15 cellular contexts compared by ENCODE assay signal in genomic region chr9:89493671-89494070, GRCh38. TPM values are rescaled to one million over a fixed set of nuclear protein-coding genes. Genes with fewer than 3 reads are reported as not detected.
DNase-seq lines count a peak whose midpoint lies in the region; ATAC-seq and TF ChIP-seq lines count a peak whose summit lies in the region.
"Had no signal": no experiment of that assay in that cellular context is flagged by ENCODE, and none has a peak within 500 bp of the region (broad histone marks: within the 10 kb centered on the region; RNA-seq: fewer than 3 reads in every experiment).

No MANE protein-coding gene starts in this region.

- H3K4me3 Mint-ChIP-seq in activated T-cell treated with anti-CD3 and anti-CD28 coated beads, Interleukin-2, amount 50 U/mL, for 72 hours: peak overlapping the region; percentile 91 to 99
- peak overlapping the region; percentile 98 for H3K4me3 Mint-ChIP-seq in T-helper 17 cell
- peak overlapping the region; percentile 93 for H3K4me3 Mint-ChIP-seq in stimulated activated effector memory CD8-positive, alpha-beta T cell treated with anti-CD3 and anti-CD28 coated beads, Interleukin-12 subunit alpha, Interleukin-12 subunit beta, amount 100 ng/mL, for 72 hours

- no peak for DNase-seq in activated T-cell treated with anti-CD3 and anti-CD28 coated beads, Interleukin-2, amount 50 U/mL, for 72 hours
- no peak for DNase-seq in activated T-cell treated with anti-CD3 and anti-CD28 coated beads, Interleukin-2, amount 50 U/mL, for 48 hours
- DNase-seq in T-helper 17 cell (no peak), dorsolateral prefrontal cortex (no peak), T1000 (lab: John Stamatoyannopoulos, UW) (no peak), mucosa of descending colon (no peak)
- no peak for DNase-seq in stimulated activated effector memory CD8-positive, alpha-beta T cell treated with anti-CD3 and anti-CD28 coated beads, Interleukin-12 subunit alpha, Interleukin-12 subunit beta, amount 100 ng/mL, for 72 hours (ENCODE audit: low spot score in 2 of 2)
- DNase-seq: DMS 273 treated with DMSO at 0.1 percent for 48 hours, mesendoderm, NCI-H187 treated with DMSO at 0.1 percent for 48 hours, NCI-H526, ovary had no signal

- H3K27me3 Mint-ChIP-seq in activated T-cell treated with anti-CD3 and anti-CD28 coated beads, Interleukin-2, amount 50 U/mL, for 72 hours (ENCODE audit: low read depth): no peaks in the 10 kb centered on the region
- no peaks in the 10 kb centered on the region for H3K27me3 Mint-ChIP-seq in T-helper 17 cell

- no peaks in the 10 kb centered on the region for H3K36me3 ChIP-seq in mucosa of descending colon (ENCODE audit: low read depth)
- H3K36me3 ChIP-seq: ovary had no signal

- H3K36me3 Mint-ChIP-seq in activated T-cell treated with anti-CD3 and anti-CD28 coated beads, Interleukin-2, amount 50 U/mL, for 72 hours (ENCODE audit: insufficient read depth in 2 of 2): peaks cover 6 to 15% of the 10 kb centered on the region in 2 donors
- peaks cover 14% of the 10 kb centered on the region for H3K36me3 Mint-ChIP-seq in T-helper 17 cell (ENCODE audit: low read depth)
- H3K36me3 Mint-ChIP-seq in stimulated activated effector memory CD8-positive, alpha-beta T cell treated with anti-CD3 and anti-CD28 coated beads, Interleukin-12 subunit alpha, Interleukin-12 subunit beta, amount 100 ng/mL, for 72 hours: peaks cover 42% of the 10 kb centered on the region

- TF ChIP-seq CTCF in dorsolateral prefrontal cortex (IDR thresholded peaks at IDR 0.05 in 54 of 56, conservative IDR thresholded peaks at IDR 0.05 in 2 of 56; ENCODE audit: low read depth in 1 of 56, partially characterized antibody in 56 of 56) (no peak), mucosa of descending colon (IDR thresholded peaks at IDR 0.05) (no peak)

- H3K9me3 ChIP-seq in T-helper 17 cell (ENCODE audit: control insufficient read depth, low read length, poor library complexity, severe bottlenecking): no peaks in the 10 kb centered on the region
- no peaks in the 10 kb centered on the region for H3K9me3 ChIP-seq in mucosa of descending colon
- H3K9me3 ChIP-seq: ovary had no signal

- peaks cover 92% of the 10 kb centered on the region for H3K4me1 Mint-ChIP-seq in activated T-cell treated with anti-CD3 and anti-CD28 coated beads, Interleukin-2, amount 50 U/mL, for 72 hours (ENCODE audit: low read depth)
- peaks cover 82% of the 10 kb centered on the region for H3K4me1 Mint-ChIP-seq in T-helper 17 cell
- peaks cover 88% of the 10 kb centered on the region for H3K4me1 Mint-ChIP-seq in stimulated activated effector memory CD8-positive, alpha-beta T cell treated with anti-CD3 and anti-CD28 coated beads, Interleukin-12 subunit alpha, Interleukin-12 subunit beta, amount 100 ng/mL, for 72 hours

- intact Hi-C loops in dorsolateral prefrontal cortex (cut with DNase I) (loop anchor here in 1 of 2 donors (5.0 kb wide), 1 partner anchor 36 kb away; no protein-coding TSS in a partner anchor), mucosa of descending colon (cut with DNase I, micrococcal nuclease) (no loop called here)

- H3K4me1 ChIP-seq in mucosa of descending colon (ENCODE audit: low read depth): peaks cover 14% of the 10 kb centered on the region

- no peaks in the 10 kb centered on the region for H3K9me3 Mint-ChIP-seq in activated T-cell treated with anti-CD3 and anti-CD28 coated beads, Interleukin-2, amount 50 U/mL, for 72 hours
- no peaks in the 10 kb centered on the region for H3K9me3 Mint-ChIP-seq in stimulated activated effector memory CD8-positive, alpha-beta T cell treated with anti-CD3 and anti-CD28 coated beads, Interleukin-12 subunit alpha, Interleukin-12 subunit beta, amount 100 ng/mL, for 72 hours

- no peak for ATAC-seq in activated T-cell treated with anti-CD3 and anti-CD28 coated beads, Interleukin-2, amount 50 U/mL, for 72 hours (replicated peaks in 1 of 2)
- no peak for ATAC-seq in T-helper 17 cell
- ATAC-seq in stimulated activated effector memory CD8-positive, alpha-beta T cell treated with anti-CD3 and anti-CD28 coated beads, Interleukin-12 subunit alpha, Interleukin-12 subunit beta, amount 100 ng/mL, for 72 hours: no peak
- ATAC-seq in HG02798 (IDR thresholded peaks at IDR 0.05; ENCODE audit: poor library complexity, unreplicated experiment): no peak
- no peak for ATAC-seq in mucosa of descending colon

- H3K27ac ChIP-seq in dorsolateral prefrontal cortex: peak overlapping the region in 56 of 59 donors; percentile 11 to 96 (median 90)
- H3K27ac ChIP-seq: HL-60, ovary had no signal

- peak overlapping the region; percentile 44 for H3K27ac Mint-ChIP-seq in activated T-cell treated with anti-CD3 and anti-CD28 coated beads, Interleukin-2, amount 50 U/mL, for 72 hours
- peak overlapping the region; percentile 97 for H3K27ac Mint-ChIP-seq in T-helper 17 cell
- peak overlapping the region; percentile 92 for H3K27ac Mint-ChIP-seq in stimulated activated effector memory CD8-positive, alpha-beta T cell treated with anti-CD3 and anti-CD28 coated beads, Interleukin-12 subunit alpha, Interleukin-12 subunit beta, amount 100 ng/mL, for 72 hours

- no peaks in the 10 kb centered on the region for H3K27me3 ChIP-seq in dorsolateral prefrontal cortex
- H3K27me3 ChIP-seq: ovary had no signal

- H3K4me3 ChIP-seq in dorsolateral prefrontal cortex: peak overlapping the region in 9 of 59 donors; percentile 1 to 85 (median 12)
- H3K4me3 ChIP-seq in mucosa of descending colon: no peak overlapping the region
- H3K4me3 ChIP-seq: ovary, skin epidermis had no signal

RNA-seq across cellular contexts. Expression of gene SEMA4D, which starts 4.2 kb away (rescaled TPM):
- total RNA-seq in activated T-cell treated with anti-CD3 and anti-CD28 coated beads, Interleukin-2, amount 50 U/mL, for 72 hours: 100 to 1,000 TPM; 182 to 198 TPM
- total RNA-seq in T-helper 17 cell: 100 to 1,000 TPM; 250 to 312 TPM
- total RNA-seq in dorsolateral prefrontal cortex: 100 to 1,000 TPM in 116 of 120 experiments, 10 to 100 TPM in 4; 90.5 to 697 (median 192) TPM
- total RNA-seq in mucosa of descending colon: 10 to 100 TPM; 20.9 to 26.9 (median 23.1) TPM

Comparison
In these comparisons a context has a peak if more than half of its experiments do, and no peak if none do; other contexts are left out.
1. H3K27ac Mint-ChIP-seq: peak in every context shown above with its lines; median percentile 97 in T-helper 17 cell; 92 in stimulated activated effector memory CD8-positive, alpha-beta T cell treated with anti-CD3 and anti-CD28 coated beads, Interleukin-12 subunit alpha, Interleukin-12 subunit beta, amount 100 ng/mL, for 72 hours; 44 in activated T-cell treated with anti-CD3 and anti-CD28 coated beads, Interleukin-2, amount 50 U/mL, for 72 hours.